8 cellular contexts compared by ENCODE assay signal in genomic region chr12:56688129-56688845, GRCh38.
DNase-seq lines count a peak whose midpoint lies in the region; ATAC-seq and TF ChIP-seq lines count a peak whose summit lies in the region.

TSS of gene PTGES3 (minus strand) at chr12:56688284. CDS start at chr12:56687999, 285 bp downstream.

- peak; percentile 86 for DNase-seq in AG09309 (ENCODE audit: low read depth)
- peak; percentile 96 to 98 for DNase-seq in NCI-H446 (lab: John Stamatoyannopoulos, UW)
- peak; percentile 91 for DNase-seq in activated CD4-positive, CD25-positive, alpha-beta regulatory T cell treated with anti-CD3 and anti-CD28 coated beads, Interleukin-2, amount 50 U/mL, for 16 hours (ENCODE audit: low read depth, low spot score)
- peak; percentile 92 to 94 for DNase-seq in central memory CD8-positive, alpha-beta T cell (ENCODE audit: low spot score in 2 of 2)
- peak; percentile 100 for DNase-seq in islet precursor cell
- peak; percentile 96 to 98 (median 97) for DNase-seq in stimulated activated CD4-positive, alpha-beta T cell treated with anti-CD3 and anti-CD28 coated beads, Interleukin-12 subunit alpha, Interleukin-12 subunit beta, amount 100 ng/mL, for 48 hours (ENCODE audit: low read depth in 2 of 3, low spot score in 1 of 3)

- H3K4me3 ChIP-seq in AG09309 (ENCODE audit: control insufficient read depth, low read depth, low read length) = peak within 1 kb of the TSS; percentile 92

- H3K27me3 Mint-ChIP-seq in central memory CD8-positive, alpha-beta T cell = no peaks in the 10 kb centered on the region

- H3K4me3 Mint-ChIP-seq in central memory CD8-positive, alpha-beta T cell = peak within 1 kb of the TSS; percentile 98

- peak within 1 kb of the TSS; percentile 98 for H3K27ac Mint-ChIP-seq in central memory CD8-positive, alpha-beta T cell (ENCODE audit: low read depth)

- no peaks in the 10 kb centered on the region for H3K9me3 Mint-ChIP-seq in central memory CD8-positive, alpha-beta T cell

- H3K4me1 Mint-ChIP-seq in central memory CD8-positive, alpha-beta T cell = peaks cover 41% of the 10 kb centered on the region

- no peak for TF ChIP-seq CTCF in AG09309 (IDR thresholded peaks at IDR 0.05; ENCODE audit: control insufficient read depth, insufficient read depth, low read depth, low read length, missing control alignments)

- ATAC-seq in GM19025 (IDR thresholded peaks at IDR 0.05; ENCODE audit: low read depth, unreplicated experiment) = peak; percentile 56
- peak; percentile 61 for ATAC-seq in HG03342 (IDR thresholded peaks at IDR 0.05; ENCODE audit: unreplicated experiment)
- peak; percentile 48 for ATAC-seq in central memory CD8-positive, alpha-beta T cell (replicated peaks; ENCODE audit: extremely low read depth, poor library complexity, severe bottlenecking)

- H3K36me3 Mint-ChIP-seq in central memory CD8-positive, alpha-beta T cell (ENCODE audit: insufficient read depth) = peaks cover 46% of the 10 kb centered on the region

Comparison
In these comparisons a context has a peak if more than half of its experiments do, and no peak if none do; other contexts are left out.
1. Peak in every context shown above with its lines: DNase-seq, ATAC-seq and H3K4me3 ChIP-seq.